In genomic region chr5:39172593-39172992, GRCh38 we compare ENCODE assay signal across 26 cellular contexts. TPM values are rescaled to one million over a fixed set of nuclear protein-coding genes. Genes with fewer than 3 reads are reported as not detected.
A peak's percentile ranks its signal among the peaks of the same experiment; 100 is the strongest.
DNase-seq lines count a peak whose midpoint lies in the region; ATAC-seq, FAIRE-seq and TF ChIP-seq lines count a peak whose summit lies in the region.
"Had no signal": no experiment of that assay in that cellular context is flagged by ENCODE, and none has a peak within 500 bp of the region (broad histone marks: within the 10 kb centered on the region; RNA-seq: fewer than 3 reads in every experiment).

No MANE protein-coding gene starts in this region.

- 72% methylated on average over 2 of the region's 2 CpGs for WGBS in K562 (ENCODE audit: insufficient coverage, low coverage, missing lambda C conversion rate)

- TF ChIP-seq POLR2A in K562 (conservative IDR thresholded peaks at IDR 0.05), result no peak

- H3K4me1 Mint-ChIP-seq in activated naive CD4-positive, alpha-beta T cell treated with anti-CD3 and anti-CD28 coated beads, Interleukin-2, amount 50 U/mL, for 24 hours, result peaks cover 91% of the 10 kb centered on the region

- TF ChIP-seq CTCF in HEK293 (tag by site-specific recombination; IDR thresholded peaks at IDR 0.05) (no peak), K562 (IDR thresholded peaks at IDR 0.05 in 2 of 3, conservative IDR thresholded peaks at IDR 0.05 in 1 of 3; ENCODE audit: insufficient read depth in 2 of 3, low read depth in 1 of 3, low read length in 3 of 3) (no peak)

- H3K27me3 Mint-ChIP-seq in activated naive CD4-positive, alpha-beta T cell treated with anti-CD3 and anti-CD28 coated beads, Interleukin-2, amount 50 U/mL, for 24 hours, result no peaks in the 10 kb centered on the region

- no peaks in the 10 kb centered on the region for H3K9me3 ChIP-seq in HEK293 (ENCODE audit: control insufficient read depth, insufficient read depth, low read depth, low read length)
- no peaks in the 10 kb centered on the region for H3K9me3 ChIP-seq in K562 (replicated peaks; ENCODE audit: control insufficient read depth, insufficient read depth, low read depth, low read length)

- no peaks in the 10 kb centered on the region for H3K4me1 ChIP-seq in HEK293 (ENCODE audit: control insufficient read depth, insufficient read depth, low read length)
- H3K4me1 ChIP-seq in K562 (replicated peaks in 1 of 2; ENCODE audit: control insufficient read depth in 2 of 2, insufficient read depth in 2 of 2, low read length in 2 of 2), result peaks cover 14 to 41% of the 10 kb centered on the region in 2 experiments

- in situ Hi-C loops in K562 (cut with MboI), result no loop called here

- no peak for DNase-seq in activated naive CD4-positive, alpha-beta T cell (lab: John Stamatoyannopoulos, UW)
- no peak for DNase-seq in K562 (ENCODE audit: extremely low read depth in 1 of 4, low spot score in 3 of 4)
- no peak for DNase-seq in occipital lobe (lab: John Stamatoyannopoulos, UW)
- no peak for DNase-seq in NCI-H1105 treated with DMSO at 0.1 percent for 48 hours (lab: John Stamatoyannopoulos, UW)
- DNase-seq in LoVo (ENCODE audit: low spot score), result no peak
- DNase-seq: Caco-2; DMS 273 treated with DMSO at 0.1 percent for 48 hours; DND-41; MM.1S; NCI-H1048; NCI-H1436; NCI-H1930; NCI-H2227 treated with DMSO at 0.1 percent for 48 hours; NCI-H510A; NCI-H774; NK-92 treated with Interleukin-12 subunit alpha and Interleukin-12 subunit beta, amount 100 ng/mL, for 24 hours; SHP77 treated with DMSO at 0.1 percent for 48 hours; SW 1271 had no signal

- CTCF ChIA-PET in HEK293 (lab: Yijun Ruan, JAX) (interaction anchor here (0.7 to 1.0 kb wide), 2 partner anchors 8 to 111 kb away, joined by 4 to 5 read pairs; no protein-coding TSS in a partner anchor), K562 (lab: Yijun Ruan, JAX; ENCODE audit: low intra/inter-chr PET ratio) (no interaction called here)

- BruUV-seq in K562 (replicated peaks; lab: Mats Ljungman, UMichigan), result no TSS peak

- no peak for FAIRE-seq in K562 (lab: Jason Lieb, UNC)
- FAIRE-seq: A204.1, GM12878 had no signal

- no peaks in the 10 kb centered on the region for H3K27me3 ChIP-seq in K562 (ENCODE audit: control insufficient read depth in 2 of 2, insufficient read depth in 2 of 2, low read length in 2 of 2)

- H2AFZ ChIP-seq in K562 (ENCODE audit: low read depth, low read length), result no peak overlapping the region

- no peak overlapping the region for H3K4me2 ChIP-seq in K562 (ENCODE audit: insufficient read depth, low read length)

- no peak overlapping the region for H3K4me3 Mint-ChIP-seq in activated naive CD4-positive, alpha-beta T cell treated with anti-CD3 and anti-CD28 coated beads, Interleukin-2, amount 50 U/mL, for 24 hours

- H3K79me2 ChIP-seq in K562 (ENCODE audit: control insufficient read depth, insufficient read depth, low read length), result no peaks in the 10 kb centered on the region; the same call in 2 of the 3 replicates

- H3K9ac ChIP-seq in K562 (ENCODE audit: insufficient read depth in 1 of 2, low read depth in 2 of 2, low read length in 2 of 2), result no peak overlapping the region

- ATAC-seq in K562, result no peak
- ATAC-seq: GM12878 had no signal

- no peak for TF ChIP-seq RAD21 in K562 (CRISPR knock-in tag; conservative IDR thresholded peaks at IDR 0.05 in 1 of 2, IDR thresholded peaks at IDR 0.05 in 1 of 2)

- TF ChIP-seq EP300 in K562 (IDR thresholded peaks at IDR 0.05; ENCODE audit: low read length), result no peak

- H3K9me1 ChIP-seq in K562 (ENCODE audit: control insufficient read depth, insufficient read depth, low read length), result no peaks in the 10 kb centered on the region

- peak overlapping the region; percentile 97 for H3K27ac Mint-ChIP-seq in activated naive CD4-positive, alpha-beta T cell treated with anti-CD3 and anti-CD28 coated beads, Interleukin-2, amount 50 U/mL, for 24 hours

- peaks cover 35% of the 10 kb centered on the region for H3K36me3 Mint-ChIP-seq in activated naive CD4-positive, alpha-beta T cell treated with anti-CD3 and anti-CD28 coated beads, Interleukin-2, amount 50 U/mL, for 24 hours

- H4K20me1 ChIP-seq in K562 (replicated peaks; ENCODE audit: control insufficient read depth, insufficient read depth, low read length), result no peaks in the 10 kb centered on the region

- POLR2A ChIA-PET in HEK293 (lab: Yijun Ruan, JAX), result no interaction called here
- POLR2A ChIA-PET in K562 (lab: Yijun Ruan, JAX), result no interaction called here

- intact Hi-C loops in K562 (cut with micrococcal nuclease), result no loop called here

- H3K36me3 ChIP-seq in HEK293 (ENCODE audit: control insufficient read depth in 2 of 2, insufficient read depth in 1 of 2, low read length in 2 of 2) (no peaks in the 10 kb centered on the region), K562 (ENCODE audit: control insufficient read depth, insufficient read depth, low read length) (no peaks in the 10 kb centered on the region)

- peaks cover 7% of the 10 kb centered on the region for H3K9me3 Mint-ChIP-seq in activated naive CD4-positive, alpha-beta T cell treated with anti-CD3 and anti-CD28 coated beads, Interleukin-2, amount 50 U/mL, for 24 hours

- no peak overlapping the region for H3K4me3 ChIP-seq in HEK293 (ENCODE audit: low read depth, low read length)
- H3K4me3 ChIP-seq in K562, result no peak overlapping the region
- H3K4me3 ChIP-seq: GM12878, SK-N-MC had no signal

- H3K27ac ChIP-seq in HEK293 (ENCODE audit: extremely low read depth, low read depth, low read length) (no peak overlapping the region), K562 (ENCODE audit: extremely low read depth, low read depth, low read length) (no peak overlapping the region)
- H3K27ac ChIP-seq: C4-2B, RWPE1, SK-N-MC had no signal

TF ChIP-seq in HEK293, 187 proteins besides CTCF, POLR2A, EP300 and RAD21:
- peak; percentile 31; the same call in 1 of the 2 replicates for TF ChIP-seq ZNF146 (tag by site-specific recombination; IDR thresholded peaks at IDR 0.05)
- no peak for TF ChIP-seq ZNF184 (tag by site-specific recombination; IDR thresholded peaks at IDR 0.05)
- TF ChIP-seq TCF7L2 (IDR thresholded peaks at IDR 0.05; ENCODE audit: borderline replicate concordance, low read depth, low read length), result no peak
- no peak for TF ChIP-seq ZNF571 (tag by site-specific recombination; IDR thresholded peaks at IDR 0.05)

TF ChIP-seq in K562, 482 proteins besides CTCF, POLR2A, EP300 and RAD21:
- TF ChIP-seq ZNF518B (CRISPR knock-in tag; IDR thresholded peaks at IDR 0.05), result no peak
- peak; percentile 97 for TF ChIP-seq ZNF146 (CRISPR knock-in tag; IDR thresholded peaks at IDR 0.05; ENCODE audit: unreplicated experiment)
- no peak for TF ChIP-seq ZNF778 (CRISPR knock-in tag; IDR thresholded peaks at IDR 0.05)
- TF ChIP-seq BCOR (IDR thresholded peaks at IDR 0.05), result peak; percentile 36; the same call in 1 of the 2 replicates
- TF ChIP-seq RBM25 (IDR thresholded peaks at IDR 0.05; ENCODE audit: low read depth, low read length, severe bottlenecking), result peak; percentile 57

RNA-seq across cellular contexts. Expression of gene FYB1, which starts 46.8 kb away (rescaled TPM):
- total RNA-seq in K562 (2011; cell fraction: chromatin; rRNA removed; ENCODE audit: low replicate concordance), result 2.9 and 14.8 TPM in 2 replicates
- total RNA-seq in K562 (2011; cell fraction: nucleolus; rRNA removed), result 0.67 and 2.2 TPM in 2 replicates
- total RNA-seq in K562 (2011; cell fraction: nucleoplasm; rRNA removed), result 5.6 and 6.0 TPM in 2 replicates
- total RNA-seq in K562 (2014; rRNA removed), result 6.7 TPM in 2 replicates
- 15.6 and 16.5 TPM in 2 replicates for total RNA-seq in K562 (2014; rRNA removed; fragmentation: Illumina TruSeq; extraction: Trizol)
- total RNA-seq in K562 (2015; rRNA removed; fragmentation: Illumina TruSeq; extraction: Trizol), result 28.1 and 31.5 TPM in 2 replicates
- 17.4 and 22.5 TPM in 2 replicates for total RNA-seq in K562 (2021)
- 4.7 and 25.4 TPM in 2 replicates for polyA plus RNA-seq in K562 (2011; rRNA removed)
- 0.85 and 9.2 TPM in 2 replicates for polyA plus RNA-seq in K562 (2011; cell fraction: cytosol; rRNA removed)
- polyA plus RNA-seq in K562 (2011; cell fraction: nucleus; rRNA removed), result 5.6 and 40.9 TPM in 2 replicates
- polyA plus RNA-seq in K562 (2012), result 20.9 and 22.7 TPM in 2 replicates
- 13.7 and 18.4 TPM in 2 replicates for polyA plus RNA-seq in K562 (2014; fragmentation: Illumina TruSeq; extraction: Trizol)
- 1 to 10 TPM; 9.4 to 9.7 TPM for polyA plus RNA-seq in K562 (2014; fragmentation: Nextera tagmentation; extraction: Ambion mirVana)
- 7.4 and 8.0 TPM in 2 replicates for polyA plus RNA-seq in K562 (2014; rRNA removed)
- polyA minus RNA-seq in K562 (2011; rRNA and poly(A)+ RNA removed), result 4.0 and 45.3 TPM in 2 replicates
- polyA minus RNA-seq in K562 (2011; cell fraction: cytosol; rRNA and poly(A)+ RNA removed), result 2.4 and 15.2 TPM in 2 replicates
- polyA minus RNA-seq in K562 (2011; cell fraction: nucleus; rRNA and poly(A)+ RNA removed), result 5.4 and 62.8 TPM in 2 replicates
- total RNA-seq in occipital lobe, result 1.4 TPM
- total RNA-seq: LHCN-M2 had no signal
